Comparison of ENCODE assay signal across 28 cellular contexts in genomic region chr6:162719528-162719927, GRCh38. TPM values are rescaled to one million over a fixed set of nuclear protein-coding genes. Genes with fewer than 3 reads are reported as not detected.
"Had no signal": no experiment of that assay in that cellular context is flagged by ENCODE, and none has a peak within 500 bp of the region (broad histone marks: within the 10 kb centered on the region; RNA-seq: fewer than 3 reads in every experiment).

No MANE protein-coding gene starts in this region.

- H3K4me3 ChIP-seq: dorsolateral prefrontal cortex, gastroesophageal sphincter, mucosa of descending colon, pancreas, stomach, thyroid gland, vagina had no signal

- H3K4me1 Mint-ChIP-seq: immature natural killer cell; mesothelial cell of epicardium; natural killer cell; stimulated activated effector memory CD8-positive, alpha-beta T cell treated with anti-CD3 and anti-CD28 coated beads, Interleukin-12 subunit alpha, Interleukin-12 subunit beta, amount 100 ng/mL, for 72 hours had no signal

- H3K27ac Mint-ChIP-seq: immature natural killer cell; mesothelial cell of epicardium; natural killer cell; stimulated activated effector memory CD8-positive, alpha-beta T cell treated with anti-CD3 and anti-CD28 coated beads, Interleukin-12 subunit alpha, Interleukin-12 subunit beta, amount 100 ng/mL, for 72 hours had no signal

- H3K36me3 ChIP-seq: gastroesophageal sphincter, neutrophil, pancreas, stomach, thyroid gland, vagina had no signal

- H3K27me3 ChIP-seq: dorsolateral prefrontal cortex, gastroesophageal sphincter, neutrophil, pancreas, stomach, thyroid gland, vagina had no signal

- H3K36me3 Mint-ChIP-seq: immature natural killer cell; natural killer cell; stimulated activated effector memory CD8-positive, alpha-beta T cell treated with anti-CD3 and anti-CD28 coated beads, Interleukin-12 subunit alpha, Interleukin-12 subunit beta, amount 100 ng/mL, for 72 hours had no signal

- H3K9me3 ChIP-seq: gastroesophageal sphincter, neutrophil, pancreas, stomach, thyroid gland, vagina had no signal

- DNase-seq: dorsolateral prefrontal cortex; effector CD4-positive, alpha-beta T cell; foreskin fibroblast; hypothalamus; immature natural killer cell; islet precursor cell; kidney glomerular epithelial cell; mesenchymal stem cell; mucosa of descending colon; natural killer cell; pancreas; retina; stimulated activated CD4-positive, alpha-beta T cell treated with anti-CD3 and anti-CD28 coated beads, Interleukin-2, amount 100 ng/mL, for 24 hours; stimulated activated CD4-positive, alpha-beta T cell treated with anti-CD3 and anti-CD28 coated beads, Interleukin-4, amount 100 ng/mL, for 24 hours; stimulated activated naive CD4-positive, alpha-beta T cell treated with Interleukin-2 at 50 U/mL for 16 hours; stomach; thyroid gland; trophoblast cell had no signal

- H3K27ac ChIP-seq: dorsolateral prefrontal cortex, epithelial cell of prostate, gastroesophageal sphincter, neutrophil, pancreas, stomach, thyroid gland, vagina had no signal

- ATAC-seq: esophagus mucosa; gastroesophageal sphincter; mucosa of descending colon; natural killer cell; pancreas; sciatic nerve; stimulated activated effector memory CD8-positive, alpha-beta T cell treated with anti-CD3 and anti-CD28 coated beads, Interleukin-12 subunit alpha, Interleukin-12 subunit beta, amount 100 ng/mL, for 72 hours had no signal

- H3K4me3 Mint-ChIP-seq: immature natural killer cell; mesothelial cell of epicardium; natural killer cell; neural crest cell; stimulated activated effector memory CD8-positive, alpha-beta T cell treated with anti-CD3 and anti-CD28 coated beads, Interleukin-12 subunit alpha, Interleukin-12 subunit beta, amount 100 ng/mL, for 72 hours had no signal

- H3K4me1 ChIP-seq: gastroesophageal sphincter, thyroid gland, vagina had no signal

RNA-seq across cellular contexts. Expression of gene PACRG, which starts 8.2 kb away (rescaled TPM):
- total RNA-seq: pulmonary artery endothelial cell, vagina had no signal
- polyA plus RNA-seq: immature natural killer cell had no signal
